In the genomic region with DNA sequence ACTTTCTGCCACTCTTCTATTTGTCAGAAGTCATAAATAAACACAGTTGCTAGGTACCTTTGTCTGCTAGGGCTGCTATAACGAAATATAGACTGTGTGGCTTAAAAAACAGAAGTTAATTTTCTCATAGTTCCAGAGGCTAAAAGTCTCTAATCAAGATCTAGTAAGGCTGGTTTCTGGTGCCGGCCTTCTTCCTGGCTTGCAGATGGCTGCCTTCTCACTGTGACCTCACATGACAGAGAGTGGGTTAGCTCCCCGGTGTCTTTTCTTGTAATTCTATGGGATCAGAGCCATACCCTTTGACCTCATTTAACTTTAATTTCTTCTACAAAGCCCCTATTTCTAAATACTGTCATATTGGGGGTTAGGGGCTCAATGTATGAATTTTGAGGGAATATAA, we compare ENCODE assay signal across 1 cellular context.
TF ChIP-seq lines count a peak whose summit lies in the region.

No MANE protein-coding gene starts in this region.

TF ChIP-seq in GM12878, 131 proteins besides CTCF, POLR2A, EP300 and RAD21:
- TF ChIP-seq IRF4 (IDR thresholded peaks at IDR 0.05; ENCODE audit: low read depth, low read length) (no peak), BMI1 (IDR thresholded peaks at IDR 0.05; ENCODE audit: borderline replicate concordance) (no peak), NRF1 (conservative IDR thresholded peaks at IDR 0.05; ENCODE audit: low read depth, low read length) (no peak), YY1 (IDR thresholded peaks at IDR 0.05; ENCODE audit: low read depth, low read length) (no peak), MXI1 (IDR thresholded peaks at IDR 0.05; ENCODE audit: low read depth, low read length) (no peak), LARP7 (IDR thresholded peaks at IDR 0.05) (no peak), ETV6 (conservative IDR thresholded peaks at IDR 0.05 in 1 of 2, IDR thresholded peaks at IDR 0.05 in 1 of 2; ENCODE audit: borderline replicate concordance in 1 of 2, low read depth in 1 of 2) (no peak), YBX1 (IDR thresholded peaks at IDR 0.05) (no peak), MYB (IDR thresholded peaks at IDR 0.05; ENCODE audit: borderline replicate concordance, low read depth, low read length) (no peak), EED (IDR thresholded peaks at IDR 0.05; ENCODE audit: low read depth) (no peak), SP1 (IDR thresholded peaks at IDR 0.05; ENCODE audit: low read depth, low read length) (no peak), NFIC (IDR thresholded peaks at IDR 0.05; ENCODE audit: low read depth, low read length) (no peak), HCFC1 (IDR thresholded peaks at IDR 0.05; ENCODE audit: low read length) (no peak), POLR2AphosphoS5 (IDR thresholded peaks at IDR 0.05; ENCODE audit: low read length) (no peak), ZBED1 (IDR thresholded peaks at IDR 0.05; ENCODE audit: borderline replicate concordance) (no peak), MTA3 (IDR thresholded peaks at IDR 0.05; ENCODE audit: borderline replicate concordance, low read length) (no peak)
- TF ChIP-seq, protein P1, sequence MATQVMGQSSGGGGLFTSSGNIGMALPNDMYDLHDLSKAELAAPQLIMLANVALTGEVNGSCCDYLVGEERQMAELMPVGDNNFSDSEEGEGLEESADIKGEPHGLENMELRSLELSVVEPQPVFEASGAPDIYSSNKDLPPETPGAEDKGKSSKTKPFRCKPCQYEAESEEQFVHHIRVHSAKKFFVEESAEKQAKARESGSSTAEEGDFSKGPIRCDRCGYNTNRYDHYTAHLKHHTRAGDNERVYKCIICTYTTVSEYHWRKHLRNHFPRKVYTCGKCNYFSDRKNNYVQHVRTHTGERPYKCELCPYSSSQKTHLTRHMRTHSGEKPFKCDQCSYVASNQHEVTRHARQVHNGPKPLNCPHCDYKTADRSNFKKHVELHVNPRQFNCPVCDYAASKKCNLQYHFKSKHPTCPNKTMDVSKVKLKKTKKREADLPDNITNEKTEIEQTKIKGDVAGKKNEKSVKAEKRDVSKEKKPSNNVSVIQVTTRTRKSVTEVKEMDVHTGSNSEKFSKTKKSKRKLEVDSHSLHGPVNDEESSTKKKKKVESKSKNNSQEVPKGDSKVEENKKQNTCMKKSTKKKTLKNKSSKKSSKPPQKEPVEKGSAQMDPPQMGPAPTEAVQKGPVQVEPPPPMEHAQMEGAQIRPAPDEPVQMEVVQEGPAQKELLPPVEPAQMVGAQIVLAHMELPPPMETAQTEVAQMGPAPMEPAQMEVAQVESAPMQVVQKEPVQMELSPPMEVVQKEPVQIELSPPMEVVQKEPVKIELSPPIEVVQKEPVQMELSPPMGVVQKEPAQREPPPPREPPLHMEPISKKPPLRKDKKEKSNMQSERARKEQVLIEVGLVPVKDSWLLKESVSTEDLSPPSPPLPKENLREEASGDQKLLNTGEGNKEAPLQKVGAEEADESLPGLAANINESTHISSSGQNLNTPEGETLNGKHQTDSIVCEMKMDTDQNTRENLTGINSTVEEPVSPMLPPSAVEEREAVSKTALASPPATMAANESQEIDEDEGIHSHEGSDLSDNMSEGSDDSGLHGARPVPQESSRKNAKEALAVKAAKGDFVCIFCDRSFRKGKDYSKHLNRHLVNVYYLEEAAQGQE (IDR thresholded peaks at IDR 0.05; ENCODE audit: low read depth, low read length), result no peak
- TF ChIP-seq, protein P2, sequence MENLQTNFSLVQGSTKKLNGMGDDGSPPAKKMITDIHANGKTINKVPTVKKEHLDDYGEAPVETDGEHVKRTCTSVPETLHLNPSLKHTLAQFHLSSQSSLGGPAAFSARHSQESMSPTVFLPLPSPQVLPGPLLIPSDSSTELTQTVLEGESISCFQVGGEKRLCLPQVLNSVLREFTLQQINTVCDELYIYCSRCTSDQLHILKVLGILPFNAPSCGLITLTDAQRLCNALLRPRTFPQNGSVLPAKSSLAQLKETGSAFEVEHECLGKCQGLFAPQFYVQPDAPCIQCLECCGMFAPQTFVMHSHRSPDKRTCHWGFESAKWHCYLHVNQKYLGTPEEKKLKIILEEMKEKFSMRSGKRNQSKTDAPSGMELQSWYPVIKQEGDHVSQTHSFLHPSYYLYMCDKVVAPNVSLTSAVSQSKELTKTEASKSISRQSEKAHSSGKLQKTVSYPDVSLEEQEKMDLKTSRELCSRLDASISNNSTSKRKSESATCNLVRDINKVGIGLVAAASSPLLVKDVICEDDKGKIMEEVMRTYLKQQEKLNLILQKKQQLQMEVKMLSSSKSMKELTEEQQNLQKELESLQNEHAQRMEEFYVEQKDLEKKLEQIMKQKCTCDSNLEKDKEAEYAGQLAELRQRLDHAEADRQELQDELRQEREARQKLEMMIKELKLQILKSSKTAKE (IDR thresholded peaks at IDR 0.05; ENCODE audit: low read depth, poor library complexity, severe bottlenecking), result no peak
- TF ChIP-seq, protein P3, sequence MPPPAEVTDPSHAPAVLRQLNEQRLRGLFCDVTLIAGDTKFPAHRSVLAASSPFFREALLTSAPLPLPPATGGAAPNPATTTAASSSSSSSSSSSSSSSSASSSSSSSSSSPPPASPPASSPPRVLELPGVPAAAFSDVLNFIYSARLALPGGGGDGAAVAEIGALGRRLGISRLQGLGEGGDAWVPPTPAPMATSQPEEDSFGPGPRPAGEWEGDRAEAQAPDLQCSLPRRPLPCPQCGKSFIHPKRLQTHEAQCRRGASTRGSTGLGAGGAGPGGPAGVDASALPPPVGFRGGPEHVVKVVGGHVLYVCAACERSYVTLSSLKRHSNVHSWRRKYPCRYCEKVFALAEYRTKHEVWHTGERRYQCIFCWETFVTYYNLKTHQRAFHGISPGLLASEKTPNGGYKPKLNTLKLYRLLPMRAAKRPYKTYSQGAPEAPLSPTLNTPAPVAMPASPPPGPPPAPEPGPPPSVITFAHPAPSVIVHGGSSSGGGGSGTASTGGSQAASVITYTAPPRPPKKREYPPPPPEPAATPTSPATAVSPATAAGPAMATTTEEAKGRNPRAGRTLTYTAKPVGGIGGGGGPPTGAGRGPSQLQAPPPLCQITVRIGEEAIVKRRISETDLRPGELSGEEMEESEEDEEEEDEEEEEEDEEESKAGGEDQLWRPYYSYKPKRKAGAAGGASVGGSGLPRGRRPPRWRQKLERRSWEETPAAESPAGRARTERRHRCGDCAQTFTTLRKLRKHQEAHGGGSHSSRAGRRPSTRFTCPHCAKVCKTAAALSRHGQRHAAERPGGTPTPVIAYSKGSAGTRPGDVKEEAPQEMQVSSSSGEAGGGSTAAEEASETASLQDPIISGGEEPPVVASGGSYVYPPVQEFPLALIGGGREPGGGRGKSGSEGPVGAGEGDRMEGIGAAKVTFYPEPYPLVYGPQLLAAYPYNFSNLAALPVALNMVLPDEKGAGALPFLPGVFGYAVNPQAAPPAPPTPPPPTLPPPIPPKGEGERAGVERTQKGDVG (CRISPR knock-in tag; IDR thresholded peaks at IDR 0.05), result no peak
